ENCODE assay signal across 18 cellular contexts in the genomic region with DNA sequence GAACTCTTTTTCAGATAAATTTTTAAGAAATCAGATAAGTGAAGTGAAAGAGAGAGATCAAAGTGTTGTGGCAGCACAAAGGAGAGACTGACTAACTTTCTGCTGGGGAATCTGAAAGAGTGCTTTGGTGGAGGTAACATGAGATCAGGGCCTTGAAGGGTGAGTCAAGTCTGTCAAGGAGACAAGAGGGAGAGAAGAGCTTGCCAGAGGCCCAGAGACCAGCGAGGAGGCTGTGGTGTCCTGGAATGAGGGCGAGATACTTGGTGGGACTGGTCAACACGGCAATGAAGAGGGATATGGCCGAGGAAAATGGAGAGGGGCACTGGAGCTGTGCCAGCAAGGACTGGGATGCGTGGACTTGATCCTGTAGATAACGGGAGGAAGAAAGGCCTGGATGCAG. TPM values are rescaled to one million over a fixed set of nuclear protein-coding genes. Genes with fewer than 3 reads are reported as not detected.
DNase-seq lines count a peak whose midpoint lies in the region; ATAC-seq and TF ChIP-seq lines count a peak whose summit lies in the region.
"Had no signal": no experiment of that assay in that cellular context is flagged by ENCODE, and none has a peak within 500 bp of the region (broad histone marks: within the 10 kb centered on the region; RNA-seq: fewer than 3 reads in every experiment).

No MANE protein-coding gene starts in this region.

- H3K27me3 ChIP-seq in cardiac muscle cell (no peaks in the 10 kb centered on the region), right atrium auricular region (no peaks in the 10 kb centered on the region), brain microvascular endothelial cell (replicated peaks) (no peaks in the 10 kb centered on the region)
- H3K27me3 ChIP-seq: suprapubic skin had no signal

- H3K27ac Mint-ChIP-seq in WTC11: peak overlapping the region; percentile 4
- H3K27ac Mint-ChIP-seq in stimulated activated naive CD8-positive, alpha-beta T cell treated with anti-CD3 and anti-CD28 coated beads, Interleukin-15, Interleukin-2, amounts not matched to agents 100 ng/mL and 50 ng/mL, for 24 hours: peak overlapping the region; percentile 87

- POLR2A ChIA-PET in WTC11 (lab: Charles Lee): no interaction called here

- no peaks in the 10 kb centered on the region for H3K9me3 ChIP-seq in cardiac muscle cell (ENCODE audit: low read depth)
- no peaks in the 10 kb centered on the region for H3K9me3 ChIP-seq in right atrium auricular region
- H3K9me3 ChIP-seq: SK-N-SH, suprapubic skin had no signal

- ATAC-seq in WTC11 (no peak), GM18867 (IDR thresholded peaks at IDR 0.05; ENCODE audit: unreplicated experiment) (no peak)

- peaks cover 58% of the 10 kb centered on the region for H3K36me3 Mint-ChIP-seq in WTC11
- peaks cover 58% of the 10 kb centered on the region for H3K36me3 Mint-ChIP-seq in stimulated activated naive CD8-positive, alpha-beta T cell treated with anti-CD3 and anti-CD28 coated beads, Interleukin-15, Interleukin-2, amounts not matched to agents 100 ng/mL and 50 ng/mL, for 24 hours (ENCODE audit: low read depth)

- H3K27me3 Mint-ChIP-seq in WTC11 (ENCODE audit: low read depth): no peaks in the 10 kb centered on the region; the same call in 1 of the 2 replicates
- no peaks in the 10 kb centered on the region for H3K27me3 Mint-ChIP-seq in stimulated activated naive CD8-positive, alpha-beta T cell treated with anti-CD3 and anti-CD28 coated beads, Interleukin-15, Interleukin-2, amounts not matched to agents 100 ng/mL and 50 ng/mL, for 24 hours

- H3K27ac ChIP-seq in cardiac muscle cell (peak overlapping the region; percentile 6), right atrium auricular region (no peak overlapping the region), brain microvascular endothelial cell (no peak overlapping the region)
- H3K27ac ChIP-seq: epithelial cell of prostate, GM23248, suprapubic skin had no signal

- H3K4me3 ChIP-seq in cardiac muscle cell (no peak overlapping the region), right atrium auricular region (no peak overlapping the region), brain microvascular endothelial cell (ENCODE audit: low read depth, low read length) (no peak overlapping the region)
- H3K4me3 ChIP-seq: GM23248, suprapubic skin had no signal

- peaks cover 4% of the 10 kb centered on the region for H3K4me1 Mint-ChIP-seq in WTC11
- peaks cover 53% of the 10 kb centered on the region for H3K4me1 Mint-ChIP-seq in stimulated activated naive CD8-positive, alpha-beta T cell treated with anti-CD3 and anti-CD28 coated beads, Interleukin-15, Interleukin-2, amounts not matched to agents 100 ng/mL and 50 ng/mL, for 24 hours (ENCODE audit: low read depth)

- H3K9me3 Mint-ChIP-seq in WTC11: no peaks in the 10 kb centered on the region
- H3K9me3 Mint-ChIP-seq in stimulated activated naive CD8-positive, alpha-beta T cell treated with anti-CD3 and anti-CD28 coated beads, Interleukin-15, Interleukin-2, amounts not matched to agents 100 ng/mL and 50 ng/mL, for 24 hours: no peaks in the 10 kb centered on the region

- no peak for TF ChIP-seq CTCF in cardiac muscle cell (IDR thresholded peaks at IDR 0.05; ENCODE audit: low read depth, low read length)
- TF ChIP-seq CTCF in right atrium auricular region (IDR thresholded peaks at IDR 0.05): no peak
- no peak for TF ChIP-seq CTCF in WTC11 (IDR thresholded peaks at IDR 0.05)
- TF ChIP-seq CTCF in brain microvascular endothelial cell (IDR thresholded peaks at IDR 0.05; ENCODE audit: low read depth, low read length, missing control alignments): no peak

- peaks cover 19% of the 10 kb centered on the region for H3K36me3 ChIP-seq in cardiac muscle cell
- peaks cover 61% of the 10 kb centered on the region for H3K36me3 ChIP-seq in right atrium auricular region
- peaks cover 34% of the 10 kb centered on the region for H3K36me3 ChIP-seq in brain microvascular endothelial cell (replicated peaks)

- in situ Hi-C loops in brain microvascular endothelial cell (cut with HindIII; ENCODE audit: low pct_ligation_motif_present, low sequenced_read_pairs): no loop called here

- no peak overlapping the region for H3K4me3 Mint-ChIP-seq in WTC11
- peak overlapping the region; percentile 11 for H3K4me3 Mint-ChIP-seq in stimulated activated naive CD8-positive, alpha-beta T cell treated with anti-CD3 and anti-CD28 coated beads, Interleukin-15, Interleukin-2, amounts not matched to agents 100 ng/mL and 50 ng/mL, for 24 hours

- DNase-seq in cardiac muscle cell (ENCODE audit: low read depth in 1 of 2, low spot score in 1 of 2) (no peak), right atrium auricular region (ENCODE audit: low spot score) (no peak), WTC11 (ENCODE audit: low spot score) (no peak), brain microvascular endothelial cell (peak; percentile 12), amniotic stem cell (lab: John Stamatoyannopoulos, UW) (no peak), Kasumi-1 (lab: John Stamatoyannopoulos, UW) (no peak)
- DNase-seq: activated gamma-delta T cell, cerebellar nuclear complex, DMS53, GM23248, mesenchymal stem cell, NCI-H1436 treated with DMSO at 0.1 percent for 48 hours, nucleus accumbens, SK-N-SH had no signal

- CTCF ChIA-PET in WTC11 (lab: Charles Lee): no interaction called here

- peaks cover 5% of the 10 kb centered on the region for H3K4me1 ChIP-seq in cardiac muscle cell (ENCODE audit: low read depth)
- peaks cover 0 to 14% of the 10 kb centered on the region in 2 donors for H3K4me1 ChIP-seq in right atrium auricular region

TF ChIP-seq in WTC11, 78 proteins besides CTCF, POLR2A, EP300 and RAD21:
- TF ChIP-seq ZNF219 (CRISPR knock-in tag; IDR thresholded peaks at IDR 0.05; ENCODE audit: borderline replicate concordance) (no peak), NFATC4 (CRISPR knock-in tag; IDR thresholded peaks at IDR 0.05) (no peak)
TF ChIP-seq in WTC11: peak in this region for 0.

RNA-seq across cellular contexts. Expression of gene TADA3, which starts 4.6 kb away (rescaled TPM):
- 137 and 141 TPM in 2 replicates for total RNA-seq in cardiac muscle cell
- 91.3 and 97.2 TPM in 2 replicates for polyA plus RNA-seq in cardiac muscle cell
- 10 to 100 TPM; 43.6 to 57.3 TPM for total RNA-seq in right atrium auricular region
- total RNA-seq in WTC11 (2021): 49.0 to 57.9 TPM (median 55.9 TPM) in 3 replicates

RNA-seq across cellular contexts. Expression of gene ARPC4, which starts 5.2 kb away (rescaled TPM):
- total RNA-seq in cardiac muscle cell (114 and 136 TPM in 2 replicates), right atrium auricular region (10 to 100 TPM; 69.0 to 89.6 TPM), WTC11 (2021) (127 to 143 TPM (median 133 TPM) in 3 replicates)
- polyA plus RNA-seq in cardiac muscle cell: 111 and 138 TPM in 2 replicates

RNA-seq across cellular contexts. Expression of gene CAMK1, which starts 18.0 kb away (rescaled TPM):
- 23.7 and 24.6 TPM in 2 replicates for total RNA-seq in cardiac muscle cell
- 20.4 and 29.1 TPM in 2 replicates for polyA plus RNA-seq in cardiac muscle cell
- 10 to 100 TPM; 16.4 to 40.2 TPM for total RNA-seq in right atrium auricular region
- 3.1 to 6.6 TPM (median 5.9 TPM) in 3 replicates for total RNA-seq in WTC11 (2021)

RNA-seq across cellular contexts. Expression of gene TTLL3, which starts 22.3 kb away (rescaled TPM):
- total RNA-seq in cardiac muscle cell: 20.1 and 59.6 TPM in 2 replicates
- polyA plus RNA-seq in cardiac muscle cell: 29.4 and 38.8 TPM in 2 replicates
- 10 to 100 TPM; 12.2 to 13.1 TPM for total RNA-seq in right atrium auricular region
- total RNA-seq in WTC11 (2021): 11.1 to 14.7 TPM (median 12.3 TPM) in 3 replicates

RNA-seq across cellular contexts. Expression of gene OGG1, which starts 38.0 kb away (rescaled TPM):
- total RNA-seq in cardiac muscle cell (30.7 and 32.1 TPM in 2 replicates), right atrium auricular region (10 to 100 TPM; 10.8 to 12.2 TPM), WTC11 (2021) (23.6 to 27.3 TPM (median 26.7 TPM) in 3 replicates)
- 34.5 and 45.9 TPM in 2 replicates for polyA plus RNA-seq in cardiac muscle cell
